Comparison of ENCODE assay signal across 19 cellular contexts in the genomic region with DNA sequence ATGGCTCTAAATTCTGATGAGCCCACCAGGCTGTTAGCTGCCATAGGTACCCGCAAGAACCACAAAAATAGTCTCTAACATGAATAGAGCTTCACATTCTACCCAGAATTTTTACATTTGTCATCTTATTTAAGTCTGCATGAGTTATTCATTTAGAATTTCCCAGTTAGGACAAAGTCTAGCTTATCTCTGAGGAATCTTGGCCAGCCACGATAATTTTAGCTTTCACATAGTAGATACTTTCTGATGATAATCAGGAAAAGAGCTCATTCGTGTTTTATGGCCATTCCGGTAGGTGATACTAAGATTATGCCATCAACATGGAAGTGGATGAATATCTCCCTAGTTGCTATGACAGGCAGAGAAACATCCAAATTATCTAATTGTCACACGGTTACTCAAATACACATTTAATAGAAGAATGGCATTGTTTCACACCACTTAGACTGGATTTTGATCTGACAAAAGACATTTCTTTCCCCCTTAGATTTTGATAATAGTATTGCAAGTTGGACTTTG.
"Had no signal": no experiment of that assay in that cellular context is flagged by ENCODE, and none has a peak within 500 bp of the region (broad histone marks: within the 10 kb centered on the region; RNA-seq: fewer than 3 reads in every experiment).

No MANE protein-coding gene starts in this region.

- H3K27me3 ChIP-seq: gastroesophageal sphincter, left lung had no signal

- H3K27ac ChIP-seq: gastroesophageal sphincter had no signal

- H3K27me3 Mint-ChIP-seq: activated B cell treated with CpG ODN at 0.5 μM for 24 hours; activated naive CD8-positive, alpha-beta T cell treated with anti-CD3 and anti-CD28 coated beads for 36 hours; type B pancreatic cell had no signal

- H3K9me3 Mint-ChIP-seq: activated B cell treated with CpG ODN at 0.5 μM for 24 hours; activated T-helper 1 cell treated with anti-CD3 and anti-CD28 coated beads, Interleukin-12 subunit alpha, Interleukin-12 subunit beta, Interleukin-2, Interleukin-4 antibody, amounts not matched to agents 30 ng/mL and 10 ng/mL and 1 ng/mL, durations not matched to agents 14 hours and 24 hours and 36 hours; type B pancreatic cell had no signal

- H3K36me3 Mint-ChIP-seq: activated naive CD8-positive, alpha-beta T cell treated with anti-CD3 and anti-CD28 coated beads for 36 hours; type B pancreatic cell had no signal

- H3K36me3 ChIP-seq: gastroesophageal sphincter, left lung had no signal

- H3K4me3 Mint-ChIP-seq: activated B cell treated with CpG ODN at 0.5 μM for 24 hours; activated CD8-positive, alpha-beta T cell treated with anti-CD3 and anti-CD28 coated beads, Interleukin-2, amount 10 ng/mL, durations not matched to agents 7 days and 5 days; activated naive CD8-positive, alpha-beta T cell treated with anti-CD3 and anti-CD28 coated beads for 36 hours; activated T-helper 1 cell treated with anti-CD3 and anti-CD28 coated beads, Interleukin-12 subunit alpha, Interleukin-12 subunit beta, Interleukin-2, Interleukin-4 antibody, amounts not matched to agents 30 ng/mL and 10 ng/mL and 1 ng/mL, durations not matched to agents 14 hours and 24 hours and 36 hours; natural killer cell treated with Interleukin-12 subunit alpha and Interleukin-12 subunit beta and Interleukin-15 and Interleukin-18, amount 100 ng/mL, for 72 hours; type B pancreatic cell had no signal

- H3K4me1 ChIP-seq: left lung had no signal

- H3K4me3 ChIP-seq: gastroesophageal sphincter, left lung had no signal

- DNase-seq: activated B cell treated with CpG ODN at 0.5 μM for 24 hours; activated CD4-positive, alpha-beta T cell treated with anti-CD3 and anti-CD28 coated beads for 48 hours; activated CD8-positive, alpha-beta memory T cell treated with anti-CD3 and anti-CD28 coated beads, Interleukin-2, amount 50 U/mL, for 48 hours; activated CD8-positive, alpha-beta T cell treated with anti-CD3 and anti-CD28 coated beads, Interleukin-2, amount 10 ng/mL, durations not matched to agents 7 days and 5 days; activated naive CD8-positive, alpha-beta T cell treated with anti-CD3 and anti-CD28 coated beads for 36 hours; kidney; left lung; mesenchymal stem cell; nucleus accumbens; right cardiac atrium; small intestine; stimulated activated CD4-positive, alpha-beta T cell treated with anti-CD3 and anti-CD28 coated beads, Interleukin-4, amount 100 ng/mL, for 4 hours; stimulated activated CD8-positive, alpha-beta memory T cell treated with anti-CD3 and anti-CD28 coated beads, Interleukin-4, amount 100 ng/mL, for 48 hours; stimulated activated naive CD4-positive, alpha-beta T cell treated with Interleukin-2 at 50 U/mL for 16 hours; substantia nigra had no signal

- ATAC-seq: activated CD8-positive, alpha-beta T cell treated with anti-CD3 and anti-CD28 coated beads, Interleukin-2, amount 10 ng/mL, durations not matched to agents 7 days and 5 days; gastroesophageal sphincter had no signal

- H3K9me3 ChIP-seq: gastroesophageal sphincter, left lung had no signal
